1 cellular context compared by ENCODE assay signal in the genomic region with DNA sequence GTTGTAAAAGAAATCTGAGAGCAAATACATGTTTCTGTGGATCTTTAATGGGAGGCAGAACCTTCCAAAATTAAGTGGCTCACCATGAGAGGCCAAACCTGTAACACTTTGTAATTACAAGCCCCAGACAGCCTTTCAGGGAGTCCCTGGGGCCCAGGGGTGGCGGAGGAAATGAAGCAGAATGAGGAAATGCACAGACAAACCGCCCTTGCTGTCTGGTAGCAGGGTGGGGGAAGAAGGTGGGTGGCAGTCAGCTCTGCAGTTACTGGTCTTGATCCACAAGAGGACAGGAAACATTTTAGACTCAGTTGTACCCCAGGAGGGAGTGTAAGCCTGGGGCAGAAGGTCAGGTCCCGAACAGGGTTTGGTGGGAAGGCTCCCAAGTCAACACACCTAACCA.
TF ChIP-seq lines count a peak whose summit lies in the region.

No MANE protein-coding gene starts in this region.

TF ChIP-seq in WTC11, 78 proteins besides CTCF, POLR2A, EP300 and RAD21 (continued from another document):
- TF ChIP-seq, protein P1, sequence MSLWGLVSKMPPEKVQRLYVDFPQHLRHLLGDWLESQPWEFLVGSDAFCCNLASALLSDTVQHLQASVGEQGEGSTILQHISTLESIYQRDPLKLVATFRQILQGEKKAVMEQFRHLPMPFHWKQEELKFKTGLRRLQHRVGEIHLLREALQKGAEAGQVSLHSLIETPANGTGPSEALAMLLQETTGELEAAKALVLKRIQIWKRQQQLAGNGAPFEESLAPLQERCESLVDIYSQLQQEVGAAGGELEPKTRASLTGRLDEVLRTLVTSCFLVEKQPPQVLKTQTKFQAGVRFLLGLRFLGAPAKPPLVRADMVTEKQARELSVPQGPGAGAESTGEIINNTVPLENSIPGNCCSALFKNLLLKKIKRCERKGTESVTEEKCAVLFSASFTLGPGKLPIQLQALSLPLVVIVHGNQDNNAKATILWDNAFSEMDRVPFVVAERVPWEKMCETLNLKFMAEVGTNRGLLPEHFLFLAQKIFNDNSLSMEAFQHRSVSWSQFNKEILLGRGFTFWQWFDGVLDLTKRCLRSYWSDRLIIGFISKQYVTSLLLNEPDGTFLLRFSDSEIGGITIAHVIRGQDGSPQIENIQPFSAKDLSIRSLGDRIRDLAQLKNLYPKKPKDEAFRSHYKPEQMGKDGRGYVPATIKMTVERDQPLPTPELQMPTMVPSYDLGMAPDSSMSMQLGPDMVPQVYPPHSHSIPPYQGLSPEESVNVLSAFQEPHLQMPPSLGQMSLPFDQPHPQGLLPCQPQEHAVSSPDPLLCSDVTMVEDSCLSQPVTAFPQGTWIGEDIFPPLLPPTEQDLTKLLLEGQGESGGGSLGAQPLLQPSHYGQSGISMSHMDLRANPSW (CRISPR knock-in tag; conservative IDR thresholded peaks at IDR 0.05; ENCODE audit: low read depth), result no peak
- TF ChIP-seq ZNF232 (CRISPR knock-in tag; IDR thresholded peaks at IDR 0.05), result no peak
- TF ChIP-seq EMX1 (CRISPR knock-in tag; IDR thresholded peaks at IDR 0.05), result no peak
TF ChIP-seq in WTC11: peak in this region for 0.
